Comparison of ENCODE assay signal across 16 cellular contexts in the genomic region with DNA sequence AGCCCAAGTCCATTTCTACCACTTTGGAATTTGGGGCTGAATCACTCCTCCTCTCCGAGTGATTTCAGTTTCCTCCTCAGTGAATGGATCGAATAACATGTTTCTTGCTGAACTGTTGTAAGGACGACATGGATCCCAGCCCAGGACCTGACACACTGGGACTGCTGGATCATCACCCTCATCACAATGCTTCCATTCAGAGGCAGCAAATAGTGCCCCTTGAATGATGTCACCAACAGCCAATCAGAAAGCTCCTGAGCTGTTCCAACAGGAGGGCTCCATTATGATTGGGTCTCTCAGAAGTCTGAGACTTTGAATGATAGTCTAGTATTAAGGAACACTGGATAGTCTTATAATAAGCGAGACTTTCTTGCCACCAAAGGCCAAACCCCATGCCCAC.
DNase-seq lines count a peak whose midpoint lies in the region; ATAC-seq, FAIRE-seq and TF ChIP-seq lines count a peak whose summit lies in the region.
"Had no signal": no experiment of that assay in that cellular context is flagged by ENCODE, and none has a peak within 500 bp of the region (broad histone marks: within the 10 kb centered on the region; RNA-seq: fewer than 3 reads in every experiment).

No MANE protein-coding gene starts in this region.

- no peak for FAIRE-seq in K562 (lab: Jason Lieb, UNC)
- FAIRE-seq: colon had no signal

- no peaks in the 10 kb centered on the region for H3K27me3 ChIP-seq in K562 (ENCODE audit: control insufficient read depth in 2 of 2, insufficient read depth in 2 of 2, low read length in 2 of 2)
- no peaks in the 10 kb centered on the region for H3K27me3 ChIP-seq in mesendoderm (ENCODE audit: insufficient read depth, low read length, poor library complexity)
- H3K27me3 ChIP-seq: Peyer's patch had no signal

- no peak overlapping the region for H3K23ac ChIP-seq in mesendoderm (ENCODE audit: low read length)

- 82% methylated on average over 4 of the region's 4 CpGs for WGBS in K562 (ENCODE audit: insufficient coverage, low coverage, missing lambda C conversion rate)
- no CpG with 5 or more reads among the region's 4 CpGs for WGBS in mesendoderm (ENCODE audit: extremely low coverage, insufficient coverage, low lambda C conversion rate)

- no peak overlapping the region for H3K9ac ChIP-seq in K562 (ENCODE audit: insufficient read depth in 1 of 2, low read depth in 2 of 2, low read length in 2 of 2)
- no peak overlapping the region for H3K9ac ChIP-seq in mesendoderm (ENCODE audit: low read length)
- H3K9ac ChIP-seq: parathyroid adenoma had no signal

- no peak overlapping the region for H4K5ac ChIP-seq in mesendoderm (ENCODE audit: low read length)

- in situ Hi-C loops in K562 (cut with MboI), result no loop called here

- intact Hi-C loops in left ventricle myocardium superior (cut with micrococcal nuclease), result no loop called here
- intact Hi-C loops in cardiac septum (cut with DNase I), result no loop called here
- intact Hi-C loops in K562 (cut with micrococcal nuclease), result no loop called here

- no peaks in the 10 kb centered on the region for H3K79me1 ChIP-seq in mesendoderm (ENCODE audit: low read length)

- CTCF ChIA-PET in K562 (lab: Yijun Ruan, JAX; ENCODE audit: low intra/inter-chr PET ratio), result no interaction called here

- no peak overlapping the region for H3K4ac ChIP-seq in mesendoderm (ENCODE audit: low read depth, low read length)

- no peak for TF ChIP-seq RAD21 in K562 (CRISPR knock-in tag; conservative IDR thresholded peaks at IDR 0.05 in 1 of 2, IDR thresholded peaks at IDR 0.05 in 1 of 2)

- H3K18ac ChIP-seq in mesendoderm (ENCODE audit: low read length), result no peak overlapping the region

- H3K4me3 ChIP-seq in K562 (no peak overlapping the region), mesendoderm (ENCODE audit: low read length) (no peak overlapping the region)
- H3K4me3 ChIP-seq: Peyer's patch had no signal

- no peak overlapping the region for H3K4me2 ChIP-seq in K562 (ENCODE audit: insufficient read depth, low read length)
- no peak overlapping the region for H3K4me2 ChIP-seq in mesendoderm (ENCODE audit: low read length)

- no peaks in the 10 kb centered on the region for H3K9me1 ChIP-seq in K562 (ENCODE audit: control insufficient read depth, insufficient read depth, low read length)

- H3K4me1 ChIP-seq in K562 (replicated peaks in 1 of 2; ENCODE audit: control insufficient read depth in 2 of 2, insufficient read depth in 2 of 2, low read length in 2 of 2), result no peaks in the 10 kb centered on the region
- H3K4me1 ChIP-seq in mesendoderm (ENCODE audit: control insufficient read depth, low read depth, low read length), result no peaks in the 10 kb centered on the region
- H3K4me1 ChIP-seq: parathyroid adenoma, Peyer's patch had no signal

- no peaks in the 10 kb centered on the region for H3K9me3 ChIP-seq in K562 (replicated peaks; ENCODE audit: control insufficient read depth, insufficient read depth, low read depth, low read length)
- H3K9me3 ChIP-seq: Peyer's patch had no signal

- no peak overlapping the region for H2BK15ac ChIP-seq in mesendoderm (replicated peaks; ENCODE audit: low read depth)

- H2AFZ ChIP-seq in K562 (ENCODE audit: low read depth, low read length), result no peak overlapping the region
- H2AFZ ChIP-seq: parathyroid adenoma had no signal

- no peak overlapping the region for H2BK120ac ChIP-seq in mesendoderm (ENCODE audit: low read depth, low read length)

- no peak overlapping the region for H4K8ac ChIP-seq in mesendoderm (ENCODE audit: low read depth, low read length)

- no peak for TF ChIP-seq EP300 in K562 (IDR thresholded peaks at IDR 0.05; ENCODE audit: low read length)

- DNase-seq in left ventricle myocardium superior (no peak), cardiac septum (ENCODE audit: low spot score) (no peak), K562 (ENCODE audit: extremely low read depth in 1 of 4, low spot score in 3 of 4) (peak; percentile 14 to 42 (median 25)), mesendoderm (peak; percentile 48), GM10266 (ENCODE audit: extremely low spot score) (no peak), dermis blood vessel endothelial cell (no peak)
- DNase-seq in stimulated activated naive CD8-positive, alpha-beta T cell treated with anti-CD3 and anti-CD28 coated beads, Interleukin-15, Interleukin-2, amounts not matched to agents 100 U/mL and 50 U/mL, for 24 hours, result no peak
- DNase-seq: aorta, Calu3, NCI-H1092 treated with DMSO at 0.1 percent for 48 hours, NCI-H524, Peyer's patch, T-helper 1 cell had no signal

- H3K79me2 ChIP-seq in K562 (ENCODE audit: control insufficient read depth, insufficient read depth, low read length), result no peaks in the 10 kb centered on the region
- no peaks in the 10 kb centered on the region for H3K79me2 ChIP-seq in mesendoderm (ENCODE audit: control insufficient read depth, insufficient read depth, low read length)
- H3K79me2 ChIP-seq: parathyroid adenoma had no signal

- TF ChIP-seq CTCF in K562 (IDR thresholded peaks at IDR 0.05 in 2 of 3, conservative IDR thresholded peaks at IDR 0.05 in 1 of 3; ENCODE audit: insufficient read depth in 2 of 3, low read depth in 1 of 3, low read length in 3 of 3) (no peak), GM10266 (IDR thresholded peaks at IDR 0.05; ENCODE audit: control insufficient read depth, insufficient read depth, low read depth, missing control alignments) (no peak)

- H2AK5ac ChIP-seq in mesendoderm (ENCODE audit: low read length), result no peak overlapping the region

- no peak overlapping the region for H2BK5ac ChIP-seq in mesendoderm (ENCODE audit: low read length)

- no peak overlapping the region for H3K27ac ChIP-seq in K562 (ENCODE audit: extremely low read depth, low read depth, low read length)
- no peak overlapping the region for H3K27ac ChIP-seq in mesendoderm (ENCODE audit: low read depth, low read length)
- H3K27ac ChIP-seq: parathyroid adenoma, Peyer's patch had no signal

- no peak overlapping the region for H3K56ac ChIP-seq in mesendoderm (ENCODE audit: low read length)

- H3K36me3 ChIP-seq in K562 (ENCODE audit: control insufficient read depth, insufficient read depth, low read length) (peaks cover 45% of the 10 kb centered on the region; the same call in 2 of the 3 replicates), mesendoderm (ENCODE audit: control insufficient read depth, insufficient read depth, low read length) (no peaks in the 10 kb centered on the region)
- H3K36me3 ChIP-seq: Peyer's patch had no signal

- no TSS peak for BruUV-seq in K562 (replicated peaks; lab: Mats Ljungman, UMichigan)

- H4K20me1 ChIP-seq in K562 (replicated peaks; ENCODE audit: control insufficient read depth, insufficient read depth, low read length), result no peaks in the 10 kb centered on the region

- no peak for TF ChIP-seq POLR2A in K562 (conservative IDR thresholded peaks at IDR 0.05)

- POLR2A ChIA-PET in K562 (lab: Yijun Ruan, JAX), result no interaction called here

- ATAC-seq in left ventricle myocardium superior (peak; percentile 65), K562 (no peak), HG03280 (IDR thresholded peaks at IDR 0.05; ENCODE audit: unreplicated experiment) (no peak)
- ATAC-seq in stimulated activated naive CD8-positive, alpha-beta T cell treated with anti-CD3 and anti-CD28 coated beads, Interleukin-15, Interleukin-2, amounts not matched to agents 100 U/mL and 50 U/mL, for 24 hours, result no peak

TF ChIP-seq in K562, 482 proteins besides CTCF, POLR2A, EP300 and RAD21 (continues in another document):
- peak; percentile 2 for TF ChIP-seq FOS (IDR thresholded peaks at IDR 0.05; ENCODE audit: extremely low read depth, insufficient read length)
- no peak for TF ChIP-seq REST (CRISPR knock-in tag; IDR thresholded peaks at IDR 0.05; ENCODE audit: low read depth)
- TF ChIP-seq NFRKB (IDR thresholded peaks at IDR 0.05; ENCODE audit: low read depth), result no peak
- TF ChIP-seq NFXL1 (CRISPR knock-in tag; IDR thresholded peaks at IDR 0.05), result no peak
- no peak for TF ChIP-seq KDM1A (IDR thresholded peaks at IDR 0.05)
- TF ChIP-seq HMG20A (CRISPR knock-in tag; conservative IDR thresholded peaks at IDR 0.05), result no peak
- TF ChIP-seq BDP1 (IDR thresholded peaks at IDR 0.05; ENCODE audit: insufficient read depth, insufficient read length), result no peak
- no peak for TF ChIP-seq RBBP5 (IDR thresholded peaks at IDR 0.05; ENCODE audit: borderline replicate concordance, insufficient read depth, low read length, poor library complexity, severe bottlenecking)

Comparison
In these comparisons a context has a peak if more than half of its experiments do, and no peak if none do; other contexts are left out.
1. DNase-seq: peak in K562 (4 of 4) and mesendoderm (single experiment); none in left ventricle myocardium superior (single experiment), cardiac septum (single experiment), GM10266 (single experiment), dermis blood vessel endothelial cell (single experiment) and stimulated activated naive CD8-positive, alpha-beta T cell treated with anti-CD3 and anti-CD28 coated beads, Interleukin-15, Interleukin-2, amounts not matched to agents 100 U/mL and 50 U/mL, for 24 hours (single experiment).